27 cellular contexts compared by ENCODE assay signal in genomic region chr2:98874186-98874689, GRCh38.
"Had no signal": no experiment of that assay in that cellular context is flagged by ENCODE, and none has a peak within 500 bp of the region (broad histone marks: within the 10 kb centered on the region; RNA-seq: fewer than 3 reads in every experiment).

No MANE protein-coding gene starts in this region.

- H3K9me3 Mint-ChIP-seq: naive B cell; natural killer cell; nephron; neural crest cell; stimulated activated effector memory CD8-positive, alpha-beta T cell treated with anti-CD3 and anti-CD28 coated beads, Interleukin-12 subunit alpha, Interleukin-12 subunit beta, amount 100 ng/mL, for 72 hours; stimulated activated naive B cell treated with anti-CD40 and anti-IgM and Interleukin-4, amounts not matched to agents 10 μg/mL and 1 μg/mL and 100 μg/mL, for 72 hours; stimulated activated naive CD8-positive, alpha-beta T cell treated with anti-CD3 and anti-CD28 coated beads, Interleukin-15, Interleukin-2, amounts not matched to agents 100 ng/mL and 50 ng/mL, for 24 hours; type B pancreatic cell had no signal

- H2AFZ ChIP-seq: parathyroid adenoma had no signal

- H3K4me3 Mint-ChIP-seq: naive B cell; natural killer cell; nephron; neural crest cell; stimulated activated naive B cell treated with anti-CD40 and anti-IgM and Interleukin-4, amounts not matched to agents 10 μg/mL and 1 μg/mL and 100 μg/mL, for 72 hours; stimulated activated naive CD8-positive, alpha-beta T cell treated with anti-CD3 and anti-CD28 coated beads, Interleukin-15, Interleukin-2, amounts not matched to agents 100 ng/mL and 50 ng/mL, for 24 hours; type B pancreatic cell had no signal

- DNase-seq: naive B cell; natural killer cell; ovary; psoas muscle; right cardiac atrium; right lobe of liver; sigmoid colon; small intestine; stimulated activated CD4-positive, alpha-beta T cell treated with anti-CD3 and anti-CD28 coated beads, Interleukin-15, amount 100 ng/mL, for 24 hours; stimulated activated CD4-positive, alpha-beta T cell treated with anti-CD3 and anti-CD28 coated beads, Interleukin-2, amount 100 ng/mL, for 24 hours; stimulated activated CD4-positive, alpha-beta T cell treated with anti-CD3 and anti-CD28 coated beads, Interleukin-2, amount 100 ng/mL, for 48 hours; stimulated activated CD4-positive, alpha-beta T cell treated with anti-CD3 and anti-CD28 coated beads, Interleukin-4, amount 100 ng/mL, for 24 hours; stimulated activated naive B cell treated with anti-CD40 and anti-IgM and Interleukin-4, amounts not matched to agents 10 μg/mL and 1 μg/mL and 100 μg/mL, for 72 hours; stimulated activated naive CD4-positive, alpha-beta T cell treated with Interleukin-2 at 50 U/mL for 16 hours; substantia nigra; testis; tibial artery; transverse colon had no signal

- H3K9ac ChIP-seq: parathyroid adenoma had no signal

- FAIRE-seq: small intestine had no signal

- H3K9me3 ChIP-seq: neutrophil, ovary, psoas muscle, right lobe of liver, sigmoid colon, suprapubic skin, testis, tibial artery, transverse colon, vagina had no signal

- H3K4me3 ChIP-seq: ovary, psoas muscle, right lobe of liver, sigmoid colon, suprapubic skin, testis, tibial artery, transverse colon, vagina had no signal

- H3K4me1 ChIP-seq: right lobe of liver, sigmoid colon, tibial artery, vagina had no signal

- H3K27ac ChIP-seq: neutrophil, ovary, parathyroid adenoma, psoas muscle, right lobe of liver, sigmoid colon, suprapubic skin, testis, tibial artery, transverse colon, vagina had no signal

- H3K27me3 Mint-ChIP-seq: stimulated activated naive CD8-positive, alpha-beta T cell treated with anti-CD3 and anti-CD28 coated beads, Interleukin-15, Interleukin-2, amounts not matched to agents 100 ng/mL and 50 ng/mL, for 24 hours; type B pancreatic cell had no signal

- H3K36me3 Mint-ChIP-seq: naive B cell; natural killer cell; stimulated activated effector memory CD8-positive, alpha-beta T cell treated with anti-CD3 and anti-CD28 coated beads, Interleukin-12 subunit alpha, Interleukin-12 subunit beta, amount 100 ng/mL, for 72 hours; stimulated activated naive B cell treated with anti-CD40 and anti-IgM and Interleukin-4, amounts not matched to agents 10 μg/mL and 1 μg/mL and 100 μg/mL, for 72 hours; type B pancreatic cell had no signal

- H3K4me1 Mint-ChIP-seq: natural killer cell; neural crest cell; stimulated activated naive B cell treated with anti-CD40 and anti-IgM and Interleukin-4, amounts not matched to agents 10 μg/mL and 1 μg/mL and 100 μg/mL, for 72 hours had no signal

- H3K79me2 ChIP-seq: parathyroid adenoma had no signal

- H3K27me3 ChIP-seq: neutrophil, ovary, right lobe of liver, sigmoid colon, suprapubic skin, testis, tibial artery, transverse colon, vagina had no signal

- ATAC-seq: psoas muscle, right cardiac atrium, right lobe of liver had no signal

- H3K36me3 ChIP-seq: neutrophil, ovary, right lobe of liver, sigmoid colon, suprapubic skin, tibial artery, transverse colon, vagina had no signal

- H3K27ac Mint-ChIP-seq: naive B cell; natural killer cell; nephron; stimulated activated naive B cell treated with anti-CD40 and anti-IgM and Interleukin-4, amounts not matched to agents 10 μg/mL and 1 μg/mL and 100 μg/mL, for 72 hours had no signal
